23 cellular contexts compared by ENCODE assay signal in genomic region chr17:64087252-64088005, GRCh38. TPM values are rescaled to one million over a fixed set of nuclear protein-coding genes. Genes with fewer than 3 reads are reported as not detected.
DNase-seq lines count a peak whose midpoint lies in the region; ATAC-seq and TF ChIP-seq lines count a peak whose summit lies in the region.
"Had no signal": no experiment of that assay in that cellular context is flagged by ENCODE, and none has a peak within 500 bp of the region (broad histone marks: within the 10 kb centered on the region; RNA-seq: fewer than 3 reads in every experiment).

No MANE protein-coding gene starts in this region.

- H3K36me3 Mint-ChIP-seq in activated naive CD8-positive, alpha-beta T cell treated with anti-CD3 and anti-CD28 coated beads, Interleukin-2, amount 10 ng/mL, durations not matched to agents 7 days and 5 days, result peaks cover 3% of the 10 kb centered on the region
- peaks cover 2% of the 10 kb centered on the region for H3K36me3 Mint-ChIP-seq in activated naive CD8-positive, alpha-beta T cell treated with anti-CD3 and anti-CD28 coated beads for 36 hours
- peaks cover 5% of the 10 kb centered on the region for H3K36me3 Mint-ChIP-seq in activated naive CD8-positive, alpha-beta T cell treated with anti-CD3 and anti-CD28 coated beads, Interleukin-2, amount 50 U/mL, for 24 hours (ENCODE audit: low read depth)
- H3K36me3 Mint-ChIP-seq in stimulated activated effector memory CD8-positive, alpha-beta T cell treated with anti-CD3 and anti-CD28 coated beads, Interleukin-12 subunit alpha, Interleukin-12 subunit beta, amount 100 ng/mL, for 72 hours, result peaks cover 37% of the 10 kb centered on the region

- H3K9me3 Mint-ChIP-seq in activated naive CD8-positive, alpha-beta T cell treated with anti-CD3 and anti-CD28 coated beads, Interleukin-2, amount 10 ng/mL, durations not matched to agents 7 days and 5 days, result no peaks in the 10 kb centered on the region
- no peaks in the 10 kb centered on the region for H3K9me3 Mint-ChIP-seq in activated naive CD8-positive, alpha-beta T cell treated with anti-CD3 and anti-CD28 coated beads for 36 hours
- H3K9me3 Mint-ChIP-seq in activated naive CD8-positive, alpha-beta T cell treated with anti-CD3 and anti-CD28 coated beads, Interleukin-2, amount 50 U/mL, for 24 hours, result no peaks in the 10 kb centered on the region
- no peaks in the 10 kb centered on the region for H3K9me3 Mint-ChIP-seq in stimulated activated effector memory CD8-positive, alpha-beta T cell treated with anti-CD3 and anti-CD28 coated beads, Interleukin-12 subunit alpha, Interleukin-12 subunit beta, amount 100 ng/mL, for 72 hours
- H3K9me3 Mint-ChIP-seq: CD14-positive monocyte had no signal

- no peak overlapping the region for H3K9ac ChIP-seq in MM.1S (ENCODE audit: low read length)
- H3K9ac ChIP-seq: KMS-11 had no signal

- no peaks in the 10 kb centered on the region for H3K9me2 ChIP-seq in MM.1S (replicated peaks; ENCODE audit: insufficient read depth, low read length)

- no peak overlapping the region for H2AFZ ChIP-seq in MM.1S (ENCODE audit: low read length)

- peak overlapping the region; percentile 34; the same call in 1 of the 2 replicates for H3K27ac ChIP-seq in MM.1S (ENCODE audit: low read length)
- H3K27ac ChIP-seq: esophagus muscularis mucosa, gastroesophageal sphincter, KMS-11, lower lobe of right lung, psoas muscle had no signal

- peaks cover 12% of the 10 kb centered on the region for H3K4me1 Mint-ChIP-seq in activated naive CD8-positive, alpha-beta T cell treated with anti-CD3 and anti-CD28 coated beads, Interleukin-2, amount 10 ng/mL, durations not matched to agents 7 days and 5 days
- H3K4me1 Mint-ChIP-seq in activated naive CD8-positive, alpha-beta T cell treated with anti-CD3 and anti-CD28 coated beads for 36 hours, result peaks cover 19% of the 10 kb centered on the region
- H3K4me1 Mint-ChIP-seq in activated naive CD8-positive, alpha-beta T cell treated with anti-CD3 and anti-CD28 coated beads, Interleukin-2, amount 50 U/mL, for 24 hours, result peaks cover 42% of the 10 kb centered on the region
- peaks cover 54% of the 10 kb centered on the region for H3K4me1 Mint-ChIP-seq in stimulated activated effector memory CD8-positive, alpha-beta T cell treated with anti-CD3 and anti-CD28 coated beads, Interleukin-12 subunit alpha, Interleukin-12 subunit beta, amount 100 ng/mL, for 72 hours

- peaks cover 76% of the 10 kb centered on the region for H3F3A ChIP-seq in MM.1S (ENCODE audit: insufficient read depth, low read length)

- H3K79me2 ChIP-seq in MM.1S (ENCODE audit: low read length), result peaks cover 100% of the 10 kb centered on the region

- POLR2A ChIA-PET in activated naive CD8-positive, alpha-beta T cell treated with anti-CD3 and anti-CD28 coated beads, Interleukin-2, amount 10 ng/mL, durations not matched to agents 7 days and 5 days (lab: Charles Lee), result interaction anchor here (1.5 kb wide), 1 partner anchor 58 kb away, joined by 3 read pairs; no protein-coding TSS in a partner anchor

- peaks cover 13% of the 10 kb centered on the region; the same call in 1 of the 2 replicates for H3K36me3 ChIP-seq in MM.1S (replicated peaks; ENCODE audit: insufficient read depth, low read length)
- H3K36me3 ChIP-seq: esophagus muscularis mucosa, lower lobe of right lung had no signal

- TF ChIP-seq CTCF in MM.1S (IDR thresholded peaks at IDR 0.05; ENCODE audit: low read length), result no peak

- H3K4me2 ChIP-seq in MM.1S (ENCODE audit: low read depth, low read length), result peak overlapping the region; percentile 7; the same call in 1 of the 2 replicates
- H3K4me2 ChIP-seq: KMS-11 had no signal

- H3K27ac Mint-ChIP-seq in activated naive CD8-positive, alpha-beta T cell treated with anti-CD3 and anti-CD28 coated beads, Interleukin-2, amount 10 ng/mL, durations not matched to agents 7 days and 5 days, result peak overlapping the region; percentile 66
- no peak overlapping the region for H3K27ac Mint-ChIP-seq in activated naive CD8-positive, alpha-beta T cell treated with anti-CD3 and anti-CD28 coated beads for 36 hours
- H3K27ac Mint-ChIP-seq in activated naive CD8-positive, alpha-beta T cell treated with anti-CD3 and anti-CD28 coated beads, Interleukin-2, amount 50 U/mL, for 24 hours, result peak overlapping the region; percentile 68
- H3K27ac Mint-ChIP-seq in stimulated activated effector memory CD8-positive, alpha-beta T cell treated with anti-CD3 and anti-CD28 coated beads, Interleukin-12 subunit alpha, Interleukin-12 subunit beta, amount 100 ng/mL, for 72 hours, result no peak overlapping the region
- H3K27ac Mint-ChIP-seq: activated naive CD8-positive, alpha-beta T cell had no signal

- no peak overlapping the region for H3K4me3 Mint-ChIP-seq in activated naive CD8-positive, alpha-beta T cell treated with anti-CD3 and anti-CD28 coated beads, Interleukin-2, amount 10 ng/mL, durations not matched to agents 7 days and 5 days
- H3K4me3 Mint-ChIP-seq in activated naive CD8-positive, alpha-beta T cell treated with anti-CD3 and anti-CD28 coated beads for 36 hours, result no peak overlapping the region
- H3K4me3 Mint-ChIP-seq in activated naive CD8-positive, alpha-beta T cell treated with anti-CD3 and anti-CD28 coated beads, Interleukin-2, amount 50 U/mL, for 24 hours, result no peak overlapping the region
- H3K4me3 Mint-ChIP-seq in stimulated activated effector memory CD8-positive, alpha-beta T cell treated with anti-CD3 and anti-CD28 coated beads, Interleukin-12 subunit alpha, Interleukin-12 subunit beta, amount 100 ng/mL, for 72 hours, result peak overlapping the region; percentile 35
- H3K4me3 Mint-ChIP-seq: activated naive CD8-positive, alpha-beta T cell; CD14-positive monocyte had no signal

- ATAC-seq in activated naive CD8-positive, alpha-beta T cell treated with anti-CD3 and anti-CD28 coated beads, Interleukin-2, amount 10 ng/mL, durations not matched to agents 7 days and 5 days (ENCODE audit: low read depth), result no peak
- no peak for ATAC-seq in activated naive CD8-positive, alpha-beta T cell treated with anti-CD3 and anti-CD28 coated beads, Interleukin-2, amount 50 U/mL, for 24 hours
- no peak for ATAC-seq in stimulated activated effector memory CD8-positive, alpha-beta T cell treated with anti-CD3 and anti-CD28 coated beads, Interleukin-12 subunit alpha, Interleukin-12 subunit beta, amount 100 ng/mL, for 72 hours
- no peak for ATAC-seq in GM18511 (IDR thresholded peaks at IDR 0.05; ENCODE audit: unreplicated experiment)
- ATAC-seq: gastroesophageal sphincter, lower lobe of right lung, psoas muscle had no signal

- DNase-seq in activated naive CD8-positive, alpha-beta T cell treated with anti-CD3 and anti-CD28 coated beads, Interleukin-2, amount 10 ng/mL, durations not matched to agents 7 days and 5 days, result no peak
- DNase-seq in activated naive CD8-positive, alpha-beta T cell treated with anti-CD3 and anti-CD28 coated beads for 36 hours, result no peak
- DNase-seq in MM.1S, result no peak
- DNase-seq in activated naive CD8-positive, alpha-beta T cell treated with anti-CD3 and anti-CD28 coated beads, Interleukin-2, amount 50 U/mL, for 24 hours, result no peak
- no peak for DNase-seq in stimulated activated effector memory CD8-positive, alpha-beta T cell treated with anti-CD3 and anti-CD28 coated beads, Interleukin-12 subunit alpha, Interleukin-12 subunit beta, amount 100 ng/mL, for 72 hours (ENCODE audit: low spot score in 2 of 2)
- no peak for DNase-seq in NCI-H2029 (lab: John Stamatoyannopoulos, UW)
- DNase-seq in GF-D8 (lab: John Stamatoyannopoulos, UW), result no peak
- DNase-seq: activated T-cell treated with anti-CD3 and anti-CD28 coated beads, Interleukin-2, amount 50 U/mL, for 1 hour; cerebellar nuclear complex; DMS153; kidney; lower lobe of right lung; NCI-H187; NCI-H226; NCI-H774; psoas muscle; SHP77 had no signal

- H3K4me1 ChIP-seq in MM.1S (ENCODE audit: low read length), result peaks cover 95% of the 10 kb centered on the region

- no peaks in the 10 kb centered on the region for H3K27me3 ChIP-seq in MM.1S (replicated peaks; ENCODE audit: insufficient read depth, low read length)
- H3K27me3 ChIP-seq: esophagus muscularis mucosa, gastroesophageal sphincter had no signal

- no peaks in the 10 kb centered on the region for H4K20me1 ChIP-seq in MM.1S (ENCODE audit: insufficient read depth, low read length)

- H3K9me3 ChIP-seq in MM.1S (replicated peaks; ENCODE audit: insufficient read depth, low read length), result no peaks in the 10 kb centered on the region
- H3K9me3 ChIP-seq: esophagus muscularis mucosa, gastroesophageal sphincter, lower lobe of right lung, psoas muscle had no signal

- no peak overlapping the region for H3K4me3 ChIP-seq in MM.1S (ENCODE audit: low read length)
- H3K4me3 ChIP-seq: esophagus muscularis mucosa, gastroesophageal sphincter, lower lobe of right lung, psoas muscle had no signal

- H3K27me3 Mint-ChIP-seq in activated naive CD8-positive, alpha-beta T cell treated with anti-CD3 and anti-CD28 coated beads, Interleukin-2, amount 10 ng/mL, durations not matched to agents 7 days and 5 days, result no peaks in the 10 kb centered on the region
- H3K27me3 Mint-ChIP-seq in activated naive CD8-positive, alpha-beta T cell treated with anti-CD3 and anti-CD28 coated beads for 36 hours, result no peaks in the 10 kb centered on the region
- H3K27me3 Mint-ChIP-seq in activated naive CD8-positive, alpha-beta T cell treated with anti-CD3 and anti-CD28 coated beads, Interleukin-2, amount 50 U/mL, for 24 hours, result no peaks in the 10 kb centered on the region
- H3K27me3 Mint-ChIP-seq: activated naive CD8-positive, alpha-beta T cell had no signal

RNA-seq across cellular contexts. Expression of gene ERN1, which starts 42.5 kb away (rescaled TPM):
- total RNA-seq in activated naive CD8-positive, alpha-beta T cell treated with anti-CD3 and anti-CD28 coated beads, Interleukin-2, amount 10 ng/mL, durations not matched to agents 7 days and 5 days, result 10 to 100 TPM; 38.6 to 45.3 TPM
- 1 to 10 TPM; 7.6 to 9.0 TPM for total RNA-seq in activated naive CD8-positive, alpha-beta T cell treated with anti-CD3 and anti-CD28 coated beads for 36 hours

Comparison
In these comparisons a context has a peak if more than half of its experiments do, and no peak if none do; other contexts are left out.
1. H3K27ac Mint-ChIP-seq: peak in activated naive CD8-positive, alpha-beta T cell treated with anti-CD3 and anti-CD28 coated beads, Interleukin-2, amount 10 ng/mL, durations not matched to agents 7 days and 5 days (single experiment) and activated naive CD8-positive, alpha-beta T cell treated with anti-CD3 and anti-CD28 coated beads, Interleukin-2, amount 50 U/mL, for 24 hours (single experiment); none in activated naive CD8-positive, alpha-beta T cell treated with anti-CD3 and anti-CD28 coated beads for 36 hours (single experiment) and stimulated activated effector memory CD8-positive, alpha-beta T cell treated with anti-CD3 and anti-CD28 coated beads, Interleukin-12 subunit alpha, Interleukin-12 subunit beta, amount 100 ng/mL, for 72 hours (single experiment).